ENCODE assay signal across 9 cellular contexts in the genomic region with DNA sequence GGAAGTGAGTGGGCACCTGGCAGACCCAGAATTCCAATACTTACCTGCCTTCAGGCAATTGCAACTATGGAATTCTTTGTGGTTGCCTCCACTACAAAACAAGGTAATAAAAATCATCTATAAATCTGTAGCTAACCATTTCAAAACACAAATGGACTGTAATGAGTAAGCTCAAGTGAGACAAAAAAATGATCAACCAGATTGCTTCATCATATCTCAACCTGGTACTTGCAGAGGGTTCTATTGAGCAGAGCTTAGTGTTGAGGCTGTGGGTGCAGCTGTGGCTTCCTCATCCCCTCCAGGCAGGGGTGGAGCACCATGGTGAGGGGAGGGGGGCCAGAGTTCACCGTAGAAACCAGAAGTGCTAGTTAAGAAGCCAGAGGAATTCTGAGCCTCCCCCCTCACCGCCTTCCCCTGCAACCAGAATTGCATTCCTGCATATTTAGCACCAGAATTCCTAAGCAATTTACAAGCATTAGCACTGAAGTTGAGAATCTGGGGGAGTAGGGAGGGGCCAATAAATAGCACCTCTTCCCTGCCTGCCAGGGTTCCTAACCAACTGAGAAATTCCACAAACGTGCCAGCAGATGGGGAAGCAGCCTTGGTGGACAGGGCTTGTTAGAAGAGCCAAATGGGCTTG. TPM values are rescaled to one million over a fixed set of nuclear protein-coding genes. Genes with fewer than 3 reads are reported as not detected.
DNase-seq lines count a peak whose midpoint lies in the region; ATAC-seq and TF ChIP-seq lines count a peak whose summit lies in the region.
"Had no signal": no experiment of that assay in that cellular context is flagged by ENCODE, and none has a peak within 500 bp of the region (broad histone marks: within the 10 kb centered on the region; RNA-seq: fewer than 3 reads in every experiment).

No MANE protein-coding gene starts in this region.

- peak in 1 of 7 experiments; percentile 38 for DNase-seq in CD8-positive, alpha-beta T cell
- DNase-seq in astrocyte of the cerebellum (ENCODE audit: low read depth): peak; percentile 82
- peak; percentile 88 for DNase-seq in kidney tubule cell (ENCODE audit: low spot score)
- DNase-seq in NCI-H1694 (lab: John Stamatoyannopoulos, UW): no peak
- DNase-seq in ureter (ENCODE audit: low spot score): no peak
- no peak for DNase-seq in midbrain (lab: John Stamatoyannopoulos, UW)

- no peak overlapping the region for H3K9ac ChIP-seq in HUES64 (ENCODE audit: low read depth, low read length)

- H3K4me1 Mint-ChIP-seq in CD8-positive, alpha-beta T cell (ENCODE audit: low read depth): peaks cover 5% of the 10 kb centered on the region

- no peak for TF ChIP-seq CTCF in CD8-positive, alpha-beta T cell (IDR thresholded peaks at IDR 0.05)
- peak; percentile 11 for TF ChIP-seq CTCF in astrocyte of the cerebellum (IDR thresholded peaks at IDR 0.05; ENCODE audit: low read depth, low read length, missing control alignments)

- WGBS in HUES64: 0% methylated on average over 2 of the region's 3 CpGs

- intact Hi-C loops in CD8-positive, alpha-beta T cell (cut with DNase I, micrococcal nuclease): no loop called here

- no peaks in the 10 kb centered on the region for H3K27me3 ChIP-seq in CD8-positive, alpha-beta T cell (ENCODE audit: insufficient read depth, low read length)
- no peaks in the 10 kb centered on the region for H3K27me3 ChIP-seq in HUES64 (ENCODE audit: insufficient read depth, low read length)

- POLR2A ChIA-PET in CD8-positive, alpha-beta T cell (lab: Charles Lee): no interaction called here

- H3K36me3 ChIP-seq in CD8-positive, alpha-beta T cell (ENCODE audit: insufficient read depth, low read length): no peaks in the 10 kb centered on the region
- no peaks in the 10 kb centered on the region for H3K36me3 ChIP-seq in HUES64 (ENCODE audit: insufficient read depth, low read length)

- in situ Hi-C loops in astrocyte of the cerebellum (cut with HindIII; ENCODE audit: low sequenced_read_pairs): no loop called here

- H3K4me3 ChIP-seq in CD8-positive, alpha-beta T cell (ENCODE audit: low read depth, low read length): no peak overlapping the region
- H3K4me3 ChIP-seq in HUES64 (ENCODE audit: low read length): no peak overlapping the region
- no peak overlapping the region for H3K4me3 ChIP-seq in astrocyte of the cerebellum (ENCODE audit: low read depth, low read length)
- H3K4me3 ChIP-seq: skin epidermis had no signal

- H3K27me3 Mint-ChIP-seq in CD8-positive, alpha-beta T cell (ENCODE audit: low read depth): no peaks in the 10 kb centered on the region

- CTCF ChIA-PET in CD8-positive, alpha-beta T cell (lab: Charles Lee): no interaction called here

- no peaks in the 10 kb centered on the region for H3K36me3 Mint-ChIP-seq in CD8-positive, alpha-beta T cell

- no peak overlapping the region for H3K4me3 Mint-ChIP-seq in CD8-positive, alpha-beta T cell

- no peaks in the 10 kb centered on the region for H3K4me1 ChIP-seq in CD8-positive, alpha-beta T cell (ENCODE audit: insufficient read depth, low read length)
- peaks cover 6% of the 10 kb centered on the region; the same call in 1 of the 2 replicates for H3K4me1 ChIP-seq in HUES64 (ENCODE audit: insufficient read depth, low read length)

- H3K9me3 Mint-ChIP-seq in CD8-positive, alpha-beta T cell: no peaks in the 10 kb centered on the region

- no peak overlapping the region for H3K27ac ChIP-seq in CD8-positive, alpha-beta T cell (ENCODE audit: low read depth, low read length)
- H3K27ac ChIP-seq in HUES64 (ENCODE audit: low read depth, low read length): peak overlapping the region; percentile 66; the same call in 1 of the 2 replicates
- H3K27ac ChIP-seq: skin epidermis had no signal

- H3K27ac Mint-ChIP-seq in CD8-positive, alpha-beta T cell: no peak overlapping the region

- peak; percentile 34 for ATAC-seq in CD8-positive, alpha-beta T cell
- no peak for ATAC-seq in GM21619 (IDR thresholded peaks at IDR 0.05; ENCODE audit: unreplicated experiment)

- H3K9me3 ChIP-seq in CD8-positive, alpha-beta T cell (ENCODE audit: low read length): no peaks in the 10 kb centered on the region
- H3K9me3 ChIP-seq in HUES64 (ENCODE audit: insufficient read depth, low read depth, low read length): 0 out of 2 replicates have a peak, but pooled peaks cover 5% of the 10 kb centered on the region

RNA-seq across cellular contexts. Expression of a gene that starts 11.5 kb away (rescaled TPM):
- total RNA-seq in CD8-positive, alpha-beta T cell: not detected
- not detected for polyA plus RNA-seq in HUES64 (2013, experiment 1 of 2)
- not detected for polyA plus RNA-seq in HUES64 (2013, experiment 2 of 2)
- total RNA-seq in ureter: not detected

RNA-seq across cellular contexts. Expression of a gene that starts 22.7 kb away (rescaled TPM):
- not detected for total RNA-seq in CD8-positive, alpha-beta T cell
- polyA plus RNA-seq in HUES64 (2013, experiment 1 of 2): not detected
- polyA plus RNA-seq in HUES64 (2013, experiment 2 of 2): not detected
- total RNA-seq in ureter: not detected

RNA-seq across cellular contexts. Expression of a gene that starts 49.0 kb away (rescaled TPM):
- 10 to 100 TPM; 34.7 to 37.4 TPM for total RNA-seq in CD8-positive, alpha-beta T cell
- polyA plus RNA-seq in HUES64 (2013, experiment 1 of 2): 13.4 TPM
- polyA plus RNA-seq in HUES64 (2013, experiment 2 of 2): 11.3 TPM
- total RNA-seq in ureter: 28.5 TPM

RNA-seq across cellular contexts. Expression of a gene that starts 49.8 kb away (rescaled TPM):
- total RNA-seq in CD8-positive, alpha-beta T cell: 10 to 100 TPM; 27.5 to 31.5 TPM
- polyA plus RNA-seq in HUES64 (2013, experiment 1 of 2): 59.6 TPM
- 59.7 TPM for polyA plus RNA-seq in HUES64 (2013, experiment 2 of 2)
- 52.3 TPM for total RNA-seq in ureter

RNA-seq across cellular contexts. Expression of a gene that starts 57.0 kb away (rescaled TPM):
- total RNA-seq in CD8-positive, alpha-beta T cell: not detected
- polyA plus RNA-seq in HUES64 (2013, experiment 1 of 2): not detected
- polyA plus RNA-seq in HUES64 (2013, experiment 2 of 2): not detected
- total RNA-seq in ureter: not detected

Comparison
In these comparisons a context has a peak if more than half of its experiments do, and no peak if none do; other contexts are left out.
1. DNase-seq: peak in astrocyte of the cerebellum (single experiment) and kidney tubule cell (single experiment); none in NCI-H1694 (single experiment), ureter (single experiment) and midbrain (single experiment).